In genomic region chr6:52909531-52909930, GRCh38 we compare ENCODE assay signal across 20 cellular contexts. TPM values are rescaled to one million over a fixed set of nuclear protein-coding genes. Genes with fewer than 3 reads are reported as not detected.
"Had no signal": no experiment of that assay in that cellular context is flagged by ENCODE, and none has a peak within 500 bp of the region (broad histone marks: within the 10 kb centered on the region; RNA-seq: fewer than 3 reads in every experiment).

TSS of gene GSTA3 (minus strand) at chr6:52909698. CDS start at chr6:52905834, 3,864 bp downstream.

- ATAC-seq: activated CD4-positive, CD25-positive, alpha-beta regulatory T cell treated with anti-CD3 and anti-CD28 coated beads, Interleukin-2, amount 50 U/mL, for 24 hours; foreskin keratinocyte had no signal

- H3K9me3 ChIP-seq: breast epithelium, transverse colon had no signal

- H3K36me3 ChIP-seq: breast epithelium, transverse colon had no signal

- H3K27ac Mint-ChIP-seq: activated naive CD8-positive, alpha-beta T cell treated with anti-CD3 and anti-CD28 coated beads for 36 hours had no signal

- DNase-seq: activated CD4-positive, alpha-beta T cell treated with anti-CD3 and anti-CD28 coated beads, Interleukin-2, amount 50 U/mL, for 1 hour; activated CD8-positive, alpha-beta memory T cell treated with anti-CD3 and anti-CD28 coated beads for 24 hours; activated gamma-delta T cell treated with Interleukin-2 at 50 U/mL for 16 hours; activated naive CD8-positive, alpha-beta T cell treated with anti-CD3 and anti-CD28 coated beads for 36 hours; anterior cingulate cortex; cerebellar nuclear complex; effector CD8-positive, alpha-beta T cell; foreskin keratinocyte; midbrain; posterior cingulate gyrus; stimulated activated CD4-positive, alpha-beta T cell treated with anti-CD3 and anti-CD28 coated beads, Interleukin-15, amount 100 ng/mL, for 24 hours; stimulated activated CD4-positive, alpha-beta T cell treated with anti-CD3 and anti-CD28 coated beads, Interleukin-4, amount 100 ng/mL, for 1 hour; stimulated activated naive CD4-positive, alpha-beta T cell; transverse colon had no signal

- H3K27ac ChIP-seq: breast epithelium, foreskin keratinocyte, transverse colon had no signal

- H3K9me3 Mint-ChIP-seq: activated naive CD8-positive, alpha-beta T cell treated with anti-CD3 and anti-CD28 coated beads for 36 hours had no signal

- FAIRE-seq: endothelial cell of umbilical vein had no signal

- H3K36me3 Mint-ChIP-seq: activated naive CD8-positive, alpha-beta T cell treated with anti-CD3 and anti-CD28 coated beads for 36 hours had no signal

- H3K4me3 ChIP-seq: breast epithelium, lung, transverse colon had no signal

- H3K4me1 ChIP-seq: breast epithelium, foreskin keratinocyte, transverse colon had no signal

- H3K4me3 Mint-ChIP-seq: activated naive CD8-positive, alpha-beta T cell treated with anti-CD3 and anti-CD28 coated beads for 36 hours had no signal

- H3K27me3 Mint-ChIP-seq: activated naive CD8-positive, alpha-beta T cell treated with anti-CD3 and anti-CD28 coated beads for 36 hours had no signal

- H3K4me1 Mint-ChIP-seq: activated naive CD8-positive, alpha-beta T cell treated with anti-CD3 and anti-CD28 coated beads for 36 hours had no signal

- H3K27me3 ChIP-seq: breast epithelium, transverse colon had no signal

RNA-seq across cellular contexts. Expression of gene GSTA3, which starts in this region (rescaled TPM):
- total RNA-seq: activated naive CD8-positive, alpha-beta T cell treated with anti-CD3 and anti-CD28 coated beads for 36 hours; breast epithelium; endothelial cell of umbilical vein; foreskin keratinocyte; skeletal muscle tissue; subcutaneous adipose tissue; transverse colon had no signal
- polyA plus RNA-seq: endothelial cell of umbilical vein, foreskin keratinocyte had no signal
